Comparison of ENCODE assay signal across 8 cellular contexts in genomic region chr12:89947437-89948265, GRCh38.
DNase-seq lines count a peak whose midpoint lies in the region; ATAC-seq, FAIRE-seq and TF ChIP-seq lines count a peak whose summit lies in the region.

No MANE protein-coding gene starts in this region.

- peak overlapping the region; percentile 18 to 41; a peak in 1 of 4 replicates for H3K4me2 ChIP-seq in H1 (ENCODE audit: insufficient read depth in 1 of 2, low read depth in 2 of 2, low read length in 2 of 2)
- H3K4me2 ChIP-seq in neuronal stem cell (ENCODE audit: insufficient read depth, low read length, poor library complexity, severe bottlenecking): no peak overlapping the region

- H3K79me2 ChIP-seq in H1 (ENCODE audit: control insufficient read depth in 1 of 2, insufficient read depth in 2 of 2, low read length in 2 of 2): no peaks in the 10 kb centered on the region

- H4K20me1 ChIP-seq in H1 (replicated peaks in 1 of 2; ENCODE audit: control insufficient read depth in 1 of 2, insufficient read depth in 2 of 2, low read length in 2 of 2): no peaks in the 10 kb centered on the region

- no peak for DNase-seq in CD8-positive, alpha-beta memory T cell
- peak; percentile 94 for DNase-seq in NCI-H2227 treated with DMSO at 0.1 percent for 48 hours (lab: John Stamatoyannopoulos, UW)
- no peak for DNase-seq in H1 (ENCODE audit: low read depth in 1 of 2, low spot score in 2 of 2)
- no peak for DNase-seq in neuronal stem cell (ENCODE audit: low spot score)
- DNase-seq in progenitor cell of endocrine pancreas (ENCODE audit: low spot score, unreplicated experiment): no peak
- no peak for DNase-seq in NCI-H146 (lab: John Stamatoyannopoulos, UW)
- DNase-seq in occipital lobe (lab: John Stamatoyannopoulos, UW): no peak

- H3K79me1 ChIP-seq in H1 (ENCODE audit: low read depth, low read length): no peaks in the 10 kb centered on the region
- no peaks in the 10 kb centered on the region for H3K79me1 ChIP-seq in neuronal stem cell (ENCODE audit: low read depth, low read length)

- H2BK15ac ChIP-seq in H1 (ENCODE audit: low read length) (no peak overlapping the region), neuronal stem cell (ENCODE audit: low read length) (no peak overlapping the region)

- no peak overlapping the region for H3K4ac ChIP-seq in H1 (replicated peaks; ENCODE audit: insufficient read length, low read depth, low read length)
- H3K4ac ChIP-seq in neuronal stem cell (ENCODE audit: low read length): no peak overlapping the region

- H2BK12ac ChIP-seq in H1 (ENCODE audit: low read depth, low read length) (no peak overlapping the region), neuronal stem cell (ENCODE audit: low read length) (no peak overlapping the region)

- peaks cover 40% of the 10 kb centered on the region for H3K4me1 ChIP-seq in CD8-positive, alpha-beta memory T cell (ENCODE audit: insufficient read depth, low read length)
- H3K4me1 ChIP-seq in H1 (replicated peaks in 1 of 4; ENCODE audit: control insufficient read depth in 3 of 4, insufficient read depth in 4 of 4, low read length in 3 of 4): peaks cover 0 to 9% (median 5%) of the 10 kb centered on the region in 4 experiments; a peak in 5 of 7 replicates
- H3K4me1 ChIP-seq in neuronal stem cell (ENCODE audit: control insufficient read depth in 2 of 2, insufficient read depth in 1 of 2, low read depth in 1 of 2, low read length in 2 of 2): peaks cover 9 to 32% of the 10 kb centered on the region in 2 donors

- H3K27ac ChIP-seq in CD8-positive, alpha-beta memory T cell (ENCODE audit: low read depth, low read length): no peak overlapping the region
- H3K27ac ChIP-seq in H1 (ENCODE audit: low read depth, low read length) (no peak overlapping the region), neuronal stem cell (replicated peaks; ENCODE audit: low read length) (no peak overlapping the region)

- H2AFZ ChIP-seq in H1 (ENCODE audit: low read length) (peak overlapping the region; percentile 94), neuronal stem cell (ENCODE audit: low read length) (peak overlapping the region; percentile 55)

- CTCF ChIA-PET in CD8-positive, alpha-beta memory T cell (lab: Charles Lee): interaction anchor here (1.0 to 1.8 kb wide), 3 partner anchors 63 to 319 kb away, joined by 3 to 5 read pairs (median 3); partner anchors contain the start of gene ATP2B1
- CTCF ChIA-PET in H1 (lab: Charles Lee; ENCODE audit: partially characterized antibody): interaction anchor here (0.8 kb wide), 1 partner anchor 12 kb away, joined by 4 read pairs; no protein-coding TSS in a partner anchor

- no peaks in the 10 kb centered on the region for H3K9me3 ChIP-seq in CD8-positive, alpha-beta memory T cell (ENCODE audit: low read length)
- H3K9me3 ChIP-seq in H1 (ENCODE audit: insufficient read depth in 2 of 2, low read depth in 1 of 2, low read length in 1 of 2) (no peaks in the 10 kb centered on the region), neuronal stem cell (replicated peaks in 1 of 2; ENCODE audit: control insufficient read depth in 2 of 2, insufficient read depth in 1 of 2, low read depth in 1 of 2, low read length in 2 of 2) (no peaks in the 10 kb centered on the region)

- no peak overlapping the region for H3K4me3 ChIP-seq in CD8-positive, alpha-beta memory T cell (ENCODE audit: low read length)
- H3K4me3 ChIP-seq in H1 (ENCODE audit: extremely low read depth in 1 of 4, insufficient read depth in 2 of 4, low read depth in 3 of 4, low read length in 4 of 4) (peak overlapping the region in 1 of 4 experiments; percentile 17; a peak in 1 of 8 replicates), neuronal stem cell (ENCODE audit: low read length in 2 of 2) (no peak overlapping the region)

- peak overlapping the region in 1 of 4 experiments; percentile 34; a peak in 1 of 7 replicates for H3K9ac ChIP-seq in H1 (replicated peaks in 1 of 4; ENCODE audit: extremely low read depth in 1 of 4, low read depth in 3 of 4, low read length in 3 of 4)
- no peak overlapping the region for H3K9ac ChIP-seq in neuronal stem cell (ENCODE audit: low read depth, low read length, poor library complexity)

- H4K5ac ChIP-seq in H1 (ENCODE audit: insufficient read length, low read depth, low read length): no peak overlapping the region

- ATAC-seq in HG03095 (IDR thresholded peaks at IDR 0.05; ENCODE audit: unreplicated experiment): no peak

- H3K14ac ChIP-seq in H1 (ENCODE audit: insufficient read length): no peak overlapping the region
- H3K14ac ChIP-seq in neuronal stem cell (ENCODE audit: low read length): no peak overlapping the region

- WGBS in H1 (ENCODE audit: extremely low coverage in 1 of 2, insufficient coverage in 1 of 2, insufficient read length in 1 of 2, insufficient replicate concordance in 2 of 2, low coverage in 1 of 2, low lambda C conversion rate in 2 of 2, missing lambda C conversion rate in 1 of 2), 2 experiments: 48% methylated on average over 5 of the region's 5 CpGs; no CpG with 5 or more reads in 1 of the 2 experiments
- WGBS in neuronal stem cell (ENCODE audit: extremely low coverage in 2 of 2, insufficient read length in 2 of 2, insufficient replicate concordance in 1 of 2), 2 donors: no CpG with 5 or more reads among the region's 5 CpGs

- H3K36me3 ChIP-seq in CD8-positive, alpha-beta memory T cell (ENCODE audit: insufficient read depth, low read length): no peaks in the 10 kb centered on the region
- H3K36me3 ChIP-seq in H1 (ENCODE audit: control insufficient read depth in 2 of 4, insufficient read depth in 4 of 4, low read length in 3 of 4): no peaks in the 10 kb centered on the region
- H3K36me3 ChIP-seq in neuronal stem cell (replicated peaks in 1 of 2; ENCODE audit: control insufficient read depth in 2 of 2, insufficient read depth in 2 of 2, low read length in 2 of 2): no peaks in the 10 kb centered on the region

- H2BK20ac ChIP-seq in H1 (ENCODE audit: low read length): no peak overlapping the region

- no peak for TF ChIP-seq POLR2A in H1 (IDR thresholded peaks at IDR 0.05; ENCODE audit: control extremely low read depth in 1 of 2, low read depth in 2 of 2, low read length in 2 of 2)

- peaks cover 58 to 88% (median 86%) of the 10 kb centered on the region in 3 donors for H3K4me1 Mint-ChIP-seq in CD8-positive, alpha-beta memory T cell
- H3K4me1 Mint-ChIP-seq in progenitor cell of endocrine pancreas (ENCODE audit: low read depth): peaks cover 20% of the 10 kb centered on the region

- peak overlapping the region; percentile 66 to 96 (median 88) for H3K27ac Mint-ChIP-seq in CD8-positive, alpha-beta memory T cell
- no peak overlapping the region for H3K27ac Mint-ChIP-seq in progenitor cell of endocrine pancreas

- TF ChIP-seq EP300 in H1 (IDR thresholded peaks at IDR 0.05; ENCODE audit: borderline replicate concordance in 1 of 2, low read depth in 2 of 2, low read length in 2 of 2): no peak

- H3K23me2 ChIP-seq in H1 (ENCODE audit: low read depth, low read length): no peaks in the 10 kb centered on the region

- no peak for TF ChIP-seq RAD21 in H1 (IDR thresholded peaks at IDR 0.05 in 1 of 2, conservative IDR thresholded peaks at IDR 0.05 in 1 of 2; ENCODE audit: low read depth in 2 of 2, low read length in 2 of 2)

- H4K8ac ChIP-seq in H1 (ENCODE audit: extremely low read depth, insufficient read depth, low read length) (no peak overlapping the region), neuronal stem cell (ENCODE audit: low read depth, low read length) (no peak overlapping the region)

- TF ChIP-seq CTCF in H1 (IDR thresholded peaks at IDR 0.05; ENCODE audit: control extremely low read depth in 1 of 3, insufficient read depth in 1 of 3, low read depth in 1 of 3, low read length in 3 of 3): no peak
- no peak for TF ChIP-seq CTCF in progenitor cell of endocrine pancreas (IDR thresholded peaks at IDR 0.05; ENCODE audit: unreplicated experiment)

- no peak overlapping the region for H2AK5ac ChIP-seq in H1 (ENCODE audit: low read depth, low read length)
- H2AK5ac ChIP-seq in neuronal stem cell (ENCODE audit: low read depth, low read length): no peak overlapping the region

- H3K56ac ChIP-seq in H1 (replicated peaks; ENCODE audit: insufficient read length, low read depth, low read length): no peak overlapping the region

- H2BK5ac ChIP-seq in H1 (ENCODE audit: low read depth, low read length): no peak overlapping the region
- no peak overlapping the region for H2BK5ac ChIP-seq in neuronal stem cell (ENCODE audit: low read length)

- no peak overlapping the region for H2BK120ac ChIP-seq in H1 (replicated peaks; ENCODE audit: low read depth, low read length)
- H2BK120ac ChIP-seq in neuronal stem cell (ENCODE audit: low read depth, low read length): no peak overlapping the region

- H3K27me3 ChIP-seq in CD8-positive, alpha-beta memory T cell (ENCODE audit: insufficient read depth, low read length, poor library complexity, severe bottlenecking): no peaks in the 10 kb centered on the region
- H3K27me3 ChIP-seq in H1 (replicated peaks in 1 of 4; ENCODE audit: control insufficient read depth in 3 of 4, extremely low read depth in 1 of 4, insufficient read depth in 3 of 4, low read length in 3 of 4) (no peaks in the 10 kb centered on the region), neuronal stem cell (ENCODE audit: control insufficient read depth in 3 of 3, insufficient read depth in 3 of 3, low read depth in 1 of 3, low read length in 3 of 3) (no peaks in the 10 kb centered on the region)

- POLR2A ChIA-PET in CD8-positive, alpha-beta memory T cell (lab: Charles Lee): interaction anchor here (1.9 kb wide), 1 partner anchor 238 kb away, joined by 10 read pairs; the partner anchor contains the start of gene ATP2B1
- POLR2A ChIA-PET in H1 (lab: Charles Lee; ENCODE audit: partially characterized antibody): interaction anchor here (0.5 to 1.2 kb wide), 2 partner anchors 18 to 423 kb away, joined by 3 to 4 read pairs; no protein-coding TSS in a partner anchor

- H4K91ac ChIP-seq in H1 (replicated peaks; ENCODE audit: insufficient read length, low read length) (no peak overlapping the region), neuronal stem cell (ENCODE audit: low read depth, low read length, poor library complexity) (no peak overlapping the region)

- peak overlapping the region in 1 of 7 donors; percentile 5 for H3K4me3 Mint-ChIP-seq in CD8-positive, alpha-beta memory T cell
- H3K4me3 Mint-ChIP-seq in progenitor cell of endocrine pancreas (ENCODE audit: low read depth): no peak overlapping the region

- H3K9me3 Mint-ChIP-seq in CD8-positive, alpha-beta memory T cell: no peaks in the 10 kb centered on the region
- no peaks in the 10 kb centered on the region for H3K9me3 Mint-ChIP-seq in progenitor cell of endocrine pancreas (ENCODE audit: low read depth)

- no peaks in the 10 kb centered on the region for H3K27me3 Mint-ChIP-seq in CD8-positive, alpha-beta memory T cell
- H3K27me3 Mint-ChIP-seq in progenitor cell of endocrine pancreas: no peaks in the 10 kb centered on the region

- H3K36me3 Mint-ChIP-seq in CD8-positive, alpha-beta memory T cell: no peaks in the 10 kb centered on the region
- H3K36me3 Mint-ChIP-seq in progenitor cell of endocrine pancreas (ENCODE audit: insufficient read depth): no peaks in the 10 kb centered on the region

- peak overlapping the region; percentile 11; the same call in 1 of the 2 replicates for H3K18ac ChIP-seq in H1 (ENCODE audit: extremely low read depth, low read length)
- H3K18ac ChIP-seq in neuronal stem cell (ENCODE audit: low read length): no peak overlapping the region

- H3K23ac ChIP-seq in H1 (ENCODE audit: insufficient read length) (no peak overlapping the region), neuronal stem cell (ENCODE audit: low read depth, low read length, poor library complexity) (no peak overlapping the region)

- no peak for FAIRE-seq in H1 (lab: Jason Lieb, UNC)
